In genomic region chr7:44595934-44596635, GRCh38 we compare ENCODE assay signal across 15 cellular contexts. TPM values are rescaled to one million over a fixed set of nuclear protein-coding genes. Genes with fewer than 3 reads are reported as not detected.
A peak's percentile ranks its signal among the peaks of the same experiment; 100 is the strongest.
DNase-seq lines count a peak whose midpoint lies in the region; ATAC-seq and TF ChIP-seq lines count a peak whose summit lies in the region.
"Had no signal": no experiment of that assay in that cellular context is flagged by ENCODE, and none has a peak within 500 bp of the region (broad histone marks: within the 10 kb centered on the region; RNA-seq: fewer than 3 reads in every experiment).

No MANE protein-coding gene starts in this region.

- H3K27me3 ChIP-seq in BLaER1 treated with 17β-estradiol and CSF1 and Interleukin-3, amounts not matched to agents 10 nM and 100 nM, result no peaks in the 10 kb centered on the region
- H3K27me3 ChIP-seq in fibroblast of lung (ENCODE audit: control insufficient read depth, insufficient read depth, low read length), result no peaks in the 10 kb centered on the region
- H3K27me3 ChIP-seq: BE2C had no signal

- peaks cover 0 to 11% (median 10%) of the 10 kb centered on the region in 10 experiments; a peak in 17 of 20 replicates for H3K4me1 ChIP-seq in BLaER1 treated with 17β-estradiol and CSF1 and Interleukin-3, amounts not matched to agents 10 nM and 100 nM
- H3K4me1 ChIP-seq in fibroblast of lung (ENCODE audit: control insufficient read depth, extremely low read depth, insufficient read depth, low read length), result no peaks in the 10 kb centered on the region
- H3K4me1 ChIP-seq: BE2C had no signal

- H3K27ac ChIP-seq in BLaER1 treated with 17β-estradiol and CSF1 and Interleukin-3, amounts not matched to agents 10 nM and 100 nM, result no peak overlapping the region
- no peak overlapping the region for H3K27ac ChIP-seq in fibroblast of lung (ENCODE audit: insufficient read depth, low read length)

- DNase-seq in NCI-H187 treated with DMSO at 0.1 percent for 48 hours (lab: John Stamatoyannopoulos, UW) (peak; percentile 29), fibroblast of lung (ENCODE audit: low read depth in 2 of 2) (peak in 1 of 2 donors; percentile 47), lung microvascular endothelial cell (ENCODE audit: low read depth in 2 of 2) (peak; percentile 17 to 38), GOT3 (lab: John Stamatoyannopoulos, UW) (no peak), nucleus accumbens (lab: John Stamatoyannopoulos, UW) (no peak)
- DNase-seq in stimulated activated naive CD8-positive, alpha-beta T cell treated with anti-CD3 and anti-CD28 coated beads, Interleukin-15, amount 100 ng/mL, for 72 hours, result no peak
- DNase-seq: activated CD8-positive, alpha-beta memory T cell treated with anti-CD3 and anti-CD28 coated beads, Interleukin-2, amount 50 U/mL, for 48 hours; BE2C; cortex of kidney; KG1; NCI-H146; stimulated activated CD4-positive, alpha-beta T cell treated with anti-CD3 and anti-CD28 coated beads, Interleukin-2, amount 100 ng/mL, for 48 hours had no signal

- H3K4me2 ChIP-seq in BLaER1 treated with 17β-estradiol and CSF1 and Interleukin-3, amounts not matched to agents 10 nM and 100 nM, result peak overlapping the region in 9 of 11 experiments; percentile 3 to 55 (median 14); a peak in 13 of 22 replicates
- H3K4me2 ChIP-seq in fibroblast of lung (ENCODE audit: extremely low read depth, insufficient read depth, low read length), result peak overlapping the region; percentile 13

- no peaks in the 10 kb centered on the region for H3K4me1 Mint-ChIP-seq in stimulated activated naive CD8-positive, alpha-beta T cell treated with anti-CD3 and anti-CD28 coated beads, Interleukin-15, amount 100 ng/mL, for 72 hours

- H3K9me3 ChIP-seq in BLaER1 treated with 17β-estradiol and CSF1 and Interleukin-3, amounts not matched to agents 10 nM and 100 nM (replicated peaks in 1 of 11), result no peaks in the 10 kb centered on the region
- H3K9me3 ChIP-seq in fibroblast of lung (ENCODE audit: control insufficient read depth, insufficient read depth, low read depth, low read length), result no peaks in the 10 kb centered on the region
- H3K9me3 ChIP-seq: BE2C had no signal

- no peak for ATAC-seq in stimulated activated naive CD8-positive, alpha-beta T cell treated with anti-CD3 and anti-CD28 coated beads, Interleukin-15, amount 100 ng/mL, for 72 hours
- no peak for ATAC-seq in HG02678 (IDR thresholded peaks at IDR 0.05; ENCODE audit: unreplicated experiment)

- peaks cover 8% of the 10 kb centered on the region for H3K27me3 Mint-ChIP-seq in stimulated activated naive CD8-positive, alpha-beta T cell treated with anti-CD3 and anti-CD28 coated beads, Interleukin-15, amount 100 ng/mL, for 72 hours

- no peaks in the 10 kb centered on the region for H4K20me1 ChIP-seq in BLaER1 treated with 17β-estradiol and CSF1 and Interleukin-3, amounts not matched to agents 10 nM and 100 nM
- no peaks in the 10 kb centered on the region for H4K20me1 ChIP-seq in fibroblast of lung (ENCODE audit: control insufficient read depth, extremely low read depth, insufficient read depth, low read length)

- H3K9ac ChIP-seq in BLaER1 treated with 17β-estradiol and CSF1 and Interleukin-3, amounts not matched to agents 10 nM and 100 nM, result no peak overlapping the region
- H3K9ac ChIP-seq in fibroblast of lung (ENCODE audit: insufficient read depth, low read length), result no peak overlapping the region

- H3K79me2 ChIP-seq in fibroblast of lung (ENCODE audit: control insufficient read depth, insufficient read depth, low read length), result no peaks in the 10 kb centered on the region

- TF ChIP-seq CTCF in fibroblast of lung (conservative IDR thresholded peaks at IDR 0.05 in 1 of 2, IDR thresholded peaks at IDR 0.05 in 1 of 2; ENCODE audit: low read depth in 1 of 2, low read length in 2 of 2), result no peak

- no peak overlapping the region for H3K4me3 Mint-ChIP-seq in stimulated activated naive CD8-positive, alpha-beta T cell treated with anti-CD3 and anti-CD28 coated beads, Interleukin-15, amount 100 ng/mL, for 72 hours

- no peaks in the 10 kb centered on the region for H3K36me3 ChIP-seq in BLaER1 treated with 17β-estradiol and CSF1 and Interleukin-3, amounts not matched to agents 10 nM and 100 nM
- H3K36me3 ChIP-seq in fibroblast of lung (ENCODE audit: control insufficient read depth, insufficient read depth, low read length), result no peaks in the 10 kb centered on the region
- H3K36me3 ChIP-seq: BE2C had no signal

- H2AFZ ChIP-seq in fibroblast of lung (ENCODE audit: low read length), result no peak overlapping the region

- no peak overlapping the region for H3K4me3 ChIP-seq in BLaER1 treated with 17β-estradiol and CSF1 and Interleukin-3, amounts not matched to agents 10 nM and 100 nM
- no peak overlapping the region for H3K4me3 ChIP-seq in fibroblast of lung (replicated peaks in 1 of 4; ENCODE audit: control extremely low read depth in 1 of 4, insufficient read depth in 1 of 4, low read depth in 3 of 4, low read length in 4 of 4)

- H3K27ac Mint-ChIP-seq in stimulated activated naive CD8-positive, alpha-beta T cell treated with anti-CD3 and anti-CD28 coated beads, Interleukin-15, amount 100 ng/mL, for 72 hours, result no peak overlapping the region

- H3K9me3 Mint-ChIP-seq in stimulated activated naive CD8-positive, alpha-beta T cell treated with anti-CD3 and anti-CD28 coated beads, Interleukin-15, amount 100 ng/mL, for 72 hours, result no peaks in the 10 kb centered on the region

RNA-seq across cellular contexts. Expression of gene OGDH, which starts 10.3 kb away (rescaled TPM):
- total RNA-seq in fibroblast of lung (40.8 and 69.2 TPM in 2 replicates), lung microvascular endothelial cell (28.1 and 39.9 TPM in 2 replicates)
- 60.8 and 74.9 TPM in 2 replicates for polyA plus RNA-seq in fibroblast of lung
- polyA plus RNA-seq in fibroblast of lung (2012), result 63.2 and 64.3 TPM in 2 replicates
- 239 and 248 TPM in 2 replicates for polyA minus RNA-seq in fibroblast of lung (ENCODE audit: low replicate concordance)

RNA-seq across cellular contexts. Expression of gene TMED4, which starts 14.1 kb away (rescaled TPM):
- total RNA-seq in fibroblast of lung, result 74.7 and 101 TPM in 2 replicates
- 74.5 and 81.5 TPM in 2 replicates for polyA plus RNA-seq in fibroblast of lung
- polyA plus RNA-seq in fibroblast of lung (2012), result 48.0 and 53.9 TPM in 2 replicates
- 38.7 and 80.9 TPM in 2 replicates for polyA minus RNA-seq in fibroblast of lung (ENCODE audit: low replicate concordance)
- 50.6 and 77.8 TPM in 2 replicates for total RNA-seq in lung microvascular endothelial cell

RNA-seq across cellular contexts. Expression of gene DDX56, which starts 22.4 kb away (rescaled TPM):
- total RNA-seq in fibroblast of lung (38.3 and 44.4 TPM in 2 replicates), lung microvascular endothelial cell (37.0 and 40.7 TPM in 2 replicates)
- polyA plus RNA-seq in fibroblast of lung, result 36.0 and 63.4 TPM in 2 replicates
- 37.8 and 75.0 TPM in 2 replicates for polyA plus RNA-seq in fibroblast of lung (2012)
- 70.5 and 113 TPM in 2 replicates for polyA minus RNA-seq in fibroblast of lung (ENCODE audit: low replicate concordance)

RNA-seq across cellular contexts. Expression of gene NPC1L1, which starts 55.0 kb away (rescaled TPM):
- total RNA-seq in fibroblast of lung, result under 0.01 TPM in 2 replicates
- polyA plus RNA-seq in fibroblast of lung, result 0.05 and 0.09 TPM in 2 replicates
- polyA plus RNA-seq in fibroblast of lung (2012), result 0.02 and 0.09 TPM in 2 replicates
- 1.3 TPM in 1 of 2 replicates, not detected in the other for polyA minus RNA-seq in fibroblast of lung (ENCODE audit: low replicate concordance)
- not detected in 2 replicates for total RNA-seq in lung microvascular endothelial cell
- total RNA-seq: pulmonary artery endothelial cell had no signal

Comparison
In these comparisons a context has a peak if more than half of its experiments do, and no peak if none do; other contexts are left out.
1. DNase-seq: peak in NCI-H187 treated with DMSO at 0.1 percent for 48 hours (single experiment) and lung microvascular endothelial cell (2 of 2); none in stimulated activated naive CD8-positive, alpha-beta T cell treated with anti-CD3 and anti-CD28 coated beads, Interleukin-15, amount 100 ng/mL, for 72 hours (0 of 2), GOT3 (single experiment) and nucleus accumbens (0 of 56).